In genomic region chr15:34366271-34367043, GRCh38 we compare ENCODE assay signal across 8 cellular contexts. TPM values are rescaled to one million over a fixed set of nuclear protein-coding genes. Genes with fewer than 3 reads are reported as not detected.
A peak's percentile ranks its signal among the peaks of the same experiment; 100 is the strongest.
DNase-seq lines count a peak whose midpoint lies in the region; ATAC-seq and TF ChIP-seq lines count a peak whose summit lies in the region.

No MANE protein-coding gene starts in this region.

- no peaks in the 10 kb centered on the region for H3K9me3 ChIP-seq in HUES48 (ENCODE audit: control insufficient read depth, insufficient read depth, low read length)
- no peaks in the 10 kb centered on the region for H3K9me3 ChIP-seq in gastroesophageal sphincter
- H3K9me3 ChIP-seq in neural progenitor cell (ENCODE audit: low read depth), result no peaks in the 10 kb centered on the region
- H3K9me3 ChIP-seq in thyroid gland, result no peaks in the 10 kb centered on the region

- H3K4me3 Mint-ChIP-seq in neural progenitor cell, result peak overlapping the region; percentile 97

- H3K27me3 Mint-ChIP-seq in neural progenitor cell (ENCODE audit: insufficient read depth, low read depth), result peaks cover 5% of the 10 kb centered on the region

- H3K9ac ChIP-seq in HUES48 (ENCODE audit: low read depth, low read length) (0 out of 2 replicates have a peak overlapping the region, but pooled peaks have one; percentile 35), neural progenitor cell (peak overlapping the region; percentile 47)

- peaks cover 24% of the 10 kb centered on the region for H3K79me2 ChIP-seq in neural progenitor cell (ENCODE audit: low read depth)

- H3K36me3 ChIP-seq in HUES48 (ENCODE audit: control insufficient read depth, insufficient read depth, low read length), result peaks cover 22% of the 10 kb centered on the region
- peaks cover 0 to 22% of the 10 kb centered on the region in 2 donors for H3K36me3 ChIP-seq in gastroesophageal sphincter
- H3K36me3 ChIP-seq in neural progenitor cell, result no peaks in the 10 kb centered on the region
- no peaks in the 10 kb centered on the region for H3K36me3 ChIP-seq in thyroid gland

- ATAC-seq in gastroesophageal sphincter (peak; percentile 34), GM19395 (IDR thresholded peaks at IDR 0.05; ENCODE audit: unreplicated experiment) (no peak)

- no peaks in the 10 kb centered on the region for H3K9me3 Mint-ChIP-seq in neural progenitor cell

- H3K4me1 ChIP-seq in HUES48 (ENCODE audit: control insufficient read depth, insufficient read depth, low read length), result peaks cover 4% of the 10 kb centered on the region; the same call in 1 of the 2 replicates
- peaks cover 0 to 30% (median 13%) of the 10 kb centered on the region in 3 donors for H3K4me1 ChIP-seq in gastroesophageal sphincter
- H3K4me1 ChIP-seq in neural progenitor cell, result peaks cover 15% of the 10 kb centered on the region
- peaks cover 8 to 13% of the 10 kb centered on the region in 2 donors for H3K4me1 ChIP-seq in thyroid gland

- peak overlapping the region; percentile 85 for H3K4me2 ChIP-seq in neural progenitor cell

- H3K4me1 Mint-ChIP-seq in neural progenitor cell, result peaks cover 16% of the 10 kb centered on the region

- intact Hi-C loops in thyroid gland (cut with DNase I), result loop anchor here (5.0 to 10.0 kb wide), 3 partner anchors 52 to 262 kb away; partner anchors contain the start of genes EMC7, GOLGA8B and PGBD4

- WGBS in gastroesophageal sphincter (ENCODE audit: low coverage in 1 of 2), 2 donors, result 1 to 2% methylated on average over 8 to 19 of the region's 36 CpGs
- WGBS in thyroid gland, 2 donors, result 1 to 2% methylated on average over 36 of the region's 36 CpGs

- H4K20me1 ChIP-seq in neural progenitor cell (ENCODE audit: low read depth), result peaks cover 14% of the 10 kb centered on the region

- TF ChIP-seq EP300 in gastroesophageal sphincter (IDR thresholded peaks at IDR 0.05), result no peak

- H3K27ac ChIP-seq in HUES48 (ENCODE audit: low read depth, low read length), result peak overlapping the region; percentile 76
- peak overlapping the region in 3 of 4 donors; percentile 97 to 98 (median 98) for H3K27ac ChIP-seq in gastroesophageal sphincter
- peak overlapping the region; percentile 64 for H3K27ac ChIP-seq in neural progenitor cell
- H3K27ac ChIP-seq in thyroid gland, result peak overlapping the region in 1 of 3 donors; percentile 95

- H3K36me3 Mint-ChIP-seq in neural progenitor cell, result peaks cover 3% of the 10 kb centered on the region

- TF ChIP-seq POLR2A in gastroesophageal sphincter (IDR thresholded peaks at IDR 0.05), result no peak
- no peak for TF ChIP-seq POLR2A in thyroid gland (IDR thresholded peaks at IDR 0.05)

- H3K4me3 ChIP-seq in HUES48 (ENCODE audit: low read depth, low read length) (peak overlapping the region; percentile 79), gastroesophageal sphincter (peak overlapping the region; percentile 77 to 95), neural progenitor cell (peak overlapping the region; percentile 78), thyroid gland (replicated peaks in 1 of 3) (peak overlapping the region; percentile 11 to 99 (median 55))

- peak; percentile 92 for DNase-seq in ELF-1 (ENCODE audit: low read depth, low spot score)
- DNase-seq in RKO (ENCODE audit: low spot score), result peak; percentile 68
- DNase-seq in activated naive CD4-positive, alpha-beta T cell treated with Interleukin-2 at 50 U/mL for 16 hours, result peak; percentile 51
- peak; percentile 81 for DNase-seq in neural progenitor cell (ENCODE audit: low spot score)
- peak; percentile 67 to 71 for DNase-seq in thyroid gland

- TF ChIP-seq CTCF in gastroesophageal sphincter (IDR thresholded peaks at IDR 0.05) (no peak), neural progenitor cell (IDR thresholded peaks at IDR 0.05) (no peak), thyroid gland (IDR thresholded peaks at IDR 0.05) (no peak)

- H3K27ac Mint-ChIP-seq in neural progenitor cell, result peak overlapping the region; percentile 85

- no peaks in the 10 kb centered on the region for H3K27me3 ChIP-seq in HUES48 (ENCODE audit: control insufficient read depth, insufficient read depth, low read length)
- H3K27me3 ChIP-seq in gastroesophageal sphincter, result no peaks in the 10 kb centered on the region
- no peaks in the 10 kb centered on the region for H3K27me3 ChIP-seq in neural progenitor cell
- H3K27me3 ChIP-seq in thyroid gland, result no peaks in the 10 kb centered on the region

- H2AFZ ChIP-seq in neural progenitor cell (replicated peaks), result peak overlapping the region; percentile 95

- H3F3A ChIP-seq in neural progenitor cell (ENCODE audit: low read depth), result peaks cover 19% of the 10 kb centered on the region

RNA-seq across cellular contexts. Expression of gene LPCAT4, which starts 0.5 kb away (rescaled TPM):
- total RNA-seq in gastroesophageal sphincter (10 to 100 TPM in 3 of 4 donors, 1 to 10 TPM in 1; 6.8 to 13.5 (median 10.7) TPM), neural progenitor cell (ENCODE audit: low replicate concordance) (35.1 and 47.1 TPM in 2 replicates), thyroid gland (10 to 100 TPM in 1 of 4 donors, 1 to 10 TPM in 3; 6.9 to 12.1 (median 8.6) TPM)

RNA-seq across cellular contexts. Expression of gene NUTM1, which starts 23.3 kb away (rescaled TPM):
- total RNA-seq in gastroesophageal sphincter (under 1 TPM in 1 of 4 donors, not detected in 3; 0.12 TPM), neural progenitor cell (ENCODE audit: low replicate concordance) (0.19 TPM in 1 of 2 replicates, not detected in the other), thyroid gland (under 1 TPM in 1 of 4 donors, not detected in 3; 0.13 TPM)

RNA-seq across cellular contexts. Expression of gene NOP10, which starts 23.5 kb away (rescaled TPM):
- 100 to 1,000 TPM in 2 of 4 donors, 10 to 100 TPM in 2; 93.3 to 128 (median 108) TPM for total RNA-seq in gastroesophageal sphincter
- 123 and 151 TPM in 2 replicates for total RNA-seq in neural progenitor cell (ENCODE audit: low replicate concordance)
- 100 to 1,000 TPM in 3 of 4 donors, 10 to 100 TPM in 1; 62.6 to 164 (median 142) TPM for total RNA-seq in thyroid gland

RNA-seq across cellular contexts. Expression of gene SLC12A6, which starts 28.9 kb away (rescaled TPM):
- total RNA-seq in gastroesophageal sphincter (10 to 100 TPM; 12.0 to 19.0 (median 15.7) TPM), neural progenitor cell (ENCODE audit: low replicate concordance) (16.0 and 17.7 TPM in 2 replicates), thyroid gland (10 to 100 TPM; 32.6 to 47.8 (median 42.1) TPM)
